Comparison of ENCODE assay signal across 12 cellular contexts in genomic region chr17:68491864-68492263, GRCh38. TPM values are rescaled to one million over a fixed set of nuclear protein-coding genes. Genes with fewer than 3 reads are reported as not detected.
DNase-seq lines count a peak whose midpoint lies in the region; ATAC-seq, FAIRE-seq and TF ChIP-seq lines count a peak whose summit lies in the region.
"Had no signal": no experiment of that assay in that cellular context is flagged by ENCODE, and none has a peak within 500 bp of the region (broad histone marks: within the 10 kb centered on the region; RNA-seq: fewer than 3 reads in every experiment).

No MANE protein-coding gene starts in this region.

- ATAC-seq in activated B cell treated with CpG ODN at 0.5 μM for 24 hours (ENCODE audit: low read depth) = no peak
- ATAC-seq in stimulated activated memory B cell treated with anti-CD40 and anti-IgM and Interleukin-4, amounts not matched to agents 10 μg/mL and 1 μg/mL and 100 μg/mL, for 72 hours = no peak

- H3K9me1 ChIP-seq in keratinocyte (ENCODE audit: control insufficient read depth, extremely low read depth, insufficient read depth, low read length) = no peaks in the 10 kb centered on the region

- H3K9ac ChIP-seq in MM.1S (ENCODE audit: low read length) = no peak overlapping the region
- no peak overlapping the region for H3K9ac ChIP-seq in keratinocyte (ENCODE audit: control insufficient read depth, extremely low read depth, insufficient read depth, low read length)
- H3K9ac ChIP-seq: SK-N-SH had no signal

- H3K4me3 ChIP-seq in MM.1S (ENCODE audit: low read length) (no peak overlapping the region), keratinocyte (ENCODE audit: control insufficient read depth in 2 of 3, extremely low read depth in 1 of 3, insufficient read depth in 2 of 3, low read depth in 1 of 3, low read length in 3 of 3) (no peak overlapping the region)
- H3K4me3 ChIP-seq: tibial nerve had no signal

- H3K27ac ChIP-seq in MM.1S (ENCODE audit: low read length) (peak overlapping the region; percentile 46; the same call in 1 of the 2 replicates), keratinocyte (ENCODE audit: control insufficient read depth, insufficient read depth, low read length) (no peak overlapping the region)

- H3K4me3 Mint-ChIP-seq in activated B cell treated with CpG ODN at 0.5 μM for 24 hours = no peak overlapping the region
- H3K4me3 Mint-ChIP-seq in stimulated activated memory B cell treated with anti-CD40 and anti-IgM and Interleukin-4, amounts not matched to agents 10 μg/mL and 1 μg/mL and 100 μg/mL, for 72 hours = no peak overlapping the region

- H3K27ac Mint-ChIP-seq in activated B cell treated with CpG ODN at 0.5 μM for 24 hours = peak overlapping the region; percentile 70
- peak overlapping the region; percentile 29 for H3K27ac Mint-ChIP-seq in stimulated activated memory B cell treated with anti-CD40 and anti-IgM and Interleukin-4, amounts not matched to agents 10 μg/mL and 1 μg/mL and 100 μg/mL, for 72 hours

- TF ChIP-seq CTCF in MM.1S (IDR thresholded peaks at IDR 0.05; ENCODE audit: low read length) (no peak), activated B cell treated with CpG ODN at 0.5 μM for 24 hours (IDR thresholded peaks at IDR 0.05) (no peak), keratinocyte (optimal IDR thresholded peaks at IDR 0.05 in 1 of 3, IDR thresholded peaks at IDR 0.05 in 1 of 3, conservative IDR thresholded peaks at IDR 0.05 in 1 of 3; ENCODE audit: extremely low read depth in 1 of 3, insufficient read depth in 2 of 3, low read length in 3 of 3) (no peak)

- H3K4me1 ChIP-seq in MM.1S (ENCODE audit: low read length) (peaks cover 9% of the 10 kb centered on the region), keratinocyte (ENCODE audit: control insufficient read depth, extremely low read depth, insufficient read depth, low read length) (peaks cover 2% of the 10 kb centered on the region)

- H3K9me3 Mint-ChIP-seq in activated B cell treated with CpG ODN at 0.5 μM for 24 hours = no peaks in the 10 kb centered on the region
- peaks cover 3% of the 10 kb centered on the region for H3K9me3 Mint-ChIP-seq in stimulated activated memory B cell treated with anti-CD40 and anti-IgM and Interleukin-4, amounts not matched to agents 10 μg/mL and 1 μg/mL and 100 μg/mL, for 72 hours

- intact Hi-C loops in activated B cell treated with CpG ODN at 0.5 μM for 24 hours (cut with micrococcal nuclease) = loop anchor here (2.0 kb wide), 1 partner anchor 21 kb away; the partner anchor contains the start of gene PRKAR1A

- no peaks in the 10 kb centered on the region for H3K36me3 Mint-ChIP-seq in activated B cell treated with CpG ODN at 0.5 μM for 24 hours (ENCODE audit: low read depth)
- no peaks in the 10 kb centered on the region for H3K36me3 Mint-ChIP-seq in stimulated activated memory B cell treated with anti-CD40 and anti-IgM and Interleukin-4, amounts not matched to agents 10 μg/mL and 1 μg/mL and 100 μg/mL, for 72 hours

- peaks cover 25% of the 10 kb centered on the region for H3K4me1 Mint-ChIP-seq in activated B cell treated with CpG ODN at 0.5 μM for 24 hours
- peaks cover 34% of the 10 kb centered on the region for H3K4me1 Mint-ChIP-seq in stimulated activated memory B cell treated with anti-CD40 and anti-IgM and Interleukin-4, amounts not matched to agents 10 μg/mL and 1 μg/mL and 100 μg/mL, for 72 hours

- no peaks in the 10 kb centered on the region for H3K9me3 ChIP-seq in MM.1S (replicated peaks; ENCODE audit: insufficient read depth, low read length)
- no peaks in the 10 kb centered on the region for H3K9me3 ChIP-seq in keratinocyte (ENCODE audit: control insufficient read depth, low read depth, low read length)
- H3K9me3 ChIP-seq: SK-N-SH, tibial nerve had no signal

- H2AFZ ChIP-seq in MM.1S (ENCODE audit: low read length) = peak overlapping the region; percentile 62
- no peak overlapping the region for H2AFZ ChIP-seq in keratinocyte (ENCODE audit: control insufficient read depth, low read length)

- H3K36me3 ChIP-seq in MM.1S (replicated peaks; ENCODE audit: insufficient read depth, low read length) = no peaks in the 10 kb centered on the region
- H3K36me3 ChIP-seq in keratinocyte (ENCODE audit: control insufficient read depth in 2 of 2, extremely low read depth in 1 of 2, insufficient read depth in 2 of 2, low read length in 2 of 2) = no peaks in the 10 kb centered on the region
- H3K36me3 ChIP-seq: tibial nerve had no signal

- H3K27me3 ChIP-seq in MM.1S (replicated peaks; ENCODE audit: insufficient read depth, low read length) (no peaks in the 10 kb centered on the region; the same call in 1 of the 2 replicates), keratinocyte (ENCODE audit: control insufficient read depth, extremely low read depth, insufficient read depth, low read length) (peaks cover 3% of the 10 kb centered on the region)
- H3K27me3 ChIP-seq: tibial nerve had no signal

- FAIRE-seq in keratinocyte (lab: Jason Lieb, UNC) = peak; percentile 56

- POLR2A ChIA-PET in activated B cell treated with CpG ODN at 0.5 μM for 24 hours (lab: Charles Lee) = interaction anchor here (2.9 kb wide), 1 partner anchor 21 kb away, joined by 8 read pairs; the partner anchor contains the start of gene PRKAR1A

- peaks cover 9% of the 10 kb centered on the region for H3F3A ChIP-seq in MM.1S (ENCODE audit: insufficient read depth, low read length)

- no peaks in the 10 kb centered on the region for H4K20me1 ChIP-seq in MM.1S (ENCODE audit: insufficient read depth, low read length)
- no peaks in the 10 kb centered on the region for H4K20me1 ChIP-seq in keratinocyte (ENCODE audit: control insufficient read depth, extremely low read depth, insufficient read depth, low read length)

- no peaks in the 10 kb centered on the region for H3K9me2 ChIP-seq in MM.1S (replicated peaks; ENCODE audit: insufficient read depth, low read length)
- H3K9me2 ChIP-seq: SK-N-SH had no signal

- peak overlapping the region; percentile 7; the same call in 1 of the 2 replicates for H3K4me2 ChIP-seq in MM.1S (ENCODE audit: low read depth, low read length)
- H3K4me2 ChIP-seq in keratinocyte (ENCODE audit: control insufficient read depth, extremely low read depth, insufficient read depth, low read depth, low read length) = peak overlapping the region; percentile 43
- H3K4me2 ChIP-seq: SK-N-SH had no signal

- no peaks in the 10 kb centered on the region for H3K27me3 Mint-ChIP-seq in activated B cell treated with CpG ODN at 0.5 μM for 24 hours
- no peaks in the 10 kb centered on the region for H3K27me3 Mint-ChIP-seq in stimulated activated memory B cell treated with anti-CD40 and anti-IgM and Interleukin-4, amounts not matched to agents 10 μg/mL and 1 μg/mL and 100 μg/mL, for 72 hours

- DNase-seq in MM.1S (no peak), activated B cell treated with CpG ODN at 0.5 μM for 24 hours (no peak), keratinocyte (ENCODE audit: low read depth, low spot score) (no peak), NCI-H146 (lab: John Stamatoyannopoulos, UW) (no peak), AG08395 (ENCODE audit: low spot score) (no peak)
- DNase-seq in effector CD8-positive, alpha-beta T cell (lab: John Stamatoyannopoulos, UW) = no peak
- DNase-seq in activated naive CD4-positive, alpha-beta T cell treated with anti-CD3 and anti-CD28 coated beads, Interleukin-2, amount 50 U/mL, for 16 hours = no peak
- DNase-seq: NCI-H187, occipital lobe, SK-N-SH had no signal

- CTCF ChIA-PET in activated B cell treated with CpG ODN at 0.5 μM for 24 hours (lab: Charles Lee) = interaction anchor here (0.7 kb wide), 1 partner anchor 48 kb away, joined by 3 read pairs; no protein-coding TSS in a partner anchor

- dilution Hi-C loops in keratinocyte (cut with MboI; ENCODE audit: extremely low pct_ligation_motif_present, low sequenced_read_pairs) = no loop called here

- H3K79me2 ChIP-seq in MM.1S (ENCODE audit: low read length) (no peaks in the 10 kb centered on the region), keratinocyte (ENCODE audit: control insufficient read depth, insufficient read depth, low read length) (no peaks in the 10 kb centered on the region)

RNA-seq across cellular contexts. Expression of gene PRKAR1A, which starts 20.4 kb away (rescaled TPM):
- 272 and 279 TPM in 2 replicates for total RNA-seq in activated B cell treated with CpG ODN at 0.5 μM for 24 hours
- polyA plus RNA-seq in keratinocyte = 149 to 212 TPM (median 176 TPM) in 3 replicates
- 233 TPM for polyA plus RNA-seq in keratinocyte (2011; ENCODE audit: low read depth)
- 145 and 176 TPM in 2 replicates for polyA plus RNA-seq in keratinocyte (2011; cell fraction: cytosol; rRNA removed)
- 175 and 226 TPM in 2 replicates for polyA plus RNA-seq in keratinocyte (2011; cell fraction: nucleus; rRNA removed)
- 105 and 148 TPM in 2 replicates for polyA plus RNA-seq in keratinocyte (2012; ENCODE audit: low replicate concordance)
- 162 to 249 TPM (median 165 TPM) in 3 replicates for polyA minus RNA-seq in keratinocyte
- polyA minus RNA-seq in keratinocyte (2011; cell fraction: cytosol; rRNA and poly(A)+ RNA removed) = 331 TPM
- polyA minus RNA-seq in keratinocyte (2011; cell fraction: nucleus; rRNA and poly(A)+ RNA removed) = 97.4 and 211 TPM in 2 replicates

RNA-seq across cellular contexts. Expression of gene WIPI1, which starts 34.6 kb away (rescaled TPM):
- 9.8 and 11.2 TPM in 2 replicates for total RNA-seq in activated B cell treated with CpG ODN at 0.5 μM for 24 hours
- 49.4 to 70.8 TPM (median 62.3 TPM) in 3 replicates for polyA plus RNA-seq in keratinocyte
- polyA plus RNA-seq in keratinocyte (2011; ENCODE audit: low read depth) = 33.8 TPM
- 70.0 and 96.5 TPM in 2 replicates for polyA plus RNA-seq in keratinocyte (2011; cell fraction: cytosol; rRNA removed)
- 56.3 and 58.3 TPM in 2 replicates for polyA plus RNA-seq in keratinocyte (2011; cell fraction: nucleus; rRNA removed)
- 40.6 and 53.5 TPM in 2 replicates for polyA plus RNA-seq in keratinocyte (2012; ENCODE audit: low replicate concordance)
- 45.2 to 76.6 TPM (median 65.1 TPM) in 3 replicates for polyA minus RNA-seq in keratinocyte
- 67.3 TPM for polyA minus RNA-seq in keratinocyte (2011; cell fraction: cytosol; rRNA and poly(A)+ RNA removed)
- 30.0 and 44.5 TPM in 2 replicates for polyA minus RNA-seq in keratinocyte (2011; cell fraction: nucleus; rRNA and poly(A)+ RNA removed)
